ENCODE assay signal across 29 cellular contexts in the genomic region with DNA sequence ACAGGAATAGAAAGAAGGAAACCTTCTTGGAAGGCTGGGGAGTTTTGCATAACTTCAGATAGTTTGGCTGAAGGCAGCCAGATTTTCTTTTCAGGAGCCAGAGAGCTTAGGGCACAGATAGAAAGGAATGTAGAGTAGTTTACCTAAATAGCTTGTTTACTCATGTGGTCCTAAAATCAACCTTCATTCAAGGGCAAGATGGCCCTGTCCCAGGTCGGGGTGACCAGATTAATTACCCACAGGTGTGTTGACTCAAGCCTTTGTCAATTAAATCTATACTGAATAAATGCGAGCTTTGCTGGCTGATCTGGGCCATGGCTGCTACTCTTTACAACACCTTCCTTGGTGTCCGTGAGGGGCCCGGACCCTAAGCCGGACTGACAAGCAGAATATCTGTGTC.
"Had no signal": no experiment of that assay in that cellular context is flagged by ENCODE, and none has a peak within 500 bp of the region (broad histone marks: within the 10 kb centered on the region; RNA-seq: fewer than 3 reads in every experiment).

No MANE protein-coding gene starts in this region.

- H3K4me1 Mint-ChIP-seq: natural killer cell; nephron; neural progenitor cell; stimulated activated memory B cell treated with anti-CD40 and anti-IgM and Interleukin-4, amounts not matched to agents 10 μg/mL and 1 μg/mL and 100 μg/mL, for 72 hours; stimulated activated naive CD8-positive, alpha-beta T cell treated with anti-CD3 and anti-CD28 coated beads, Interleukin-15, amount 100 ng/mL, for 72 hours had no signal

- H3K4me3 ChIP-seq: neural progenitor cell, ovary, psoas muscle, right lobe of liver, sigmoid colon, suprapubic skin, testis, tibial artery, transverse colon, upper lobe of right lung, uterus had no signal

- ATAC-seq: natural killer cell; psoas muscle; right cardiac atrium; right lobe of liver; stimulated activated memory B cell treated with anti-CD40 and anti-IgM and Interleukin-4, amounts not matched to agents 10 μg/mL and 1 μg/mL and 100 μg/mL, for 72 hours; stimulated activated naive CD8-positive, alpha-beta T cell treated with anti-CD3 and anti-CD28 coated beads, Interleukin-15, amount 100 ng/mL, for 72 hours; stimulated activated naive CD8-positive, alpha-beta T cell treated with anti-CD3 and anti-CD28 coated beads, Interleukin-15, Interleukin-2, amounts not matched to agents 100 U/mL and 50 U/mL, for 24 hours; upper lobe of right lung had no signal

- H3K27me3 Mint-ChIP-seq: progenitor cell of endocrine pancreas; stimulated activated memory B cell treated with anti-CD40 and anti-IgM and Interleukin-4, amounts not matched to agents 10 μg/mL and 1 μg/mL and 100 μg/mL, for 72 hours; stimulated activated naive CD8-positive, alpha-beta T cell treated with anti-CD3 and anti-CD28 coated beads, Interleukin-15, amount 100 ng/mL, for 72 hours; type B pancreatic cell had no signal

- H3K36me3 ChIP-seq: neural progenitor cell, ovary, right lobe of liver, sigmoid colon, suprapubic skin, tibial artery, transverse colon, upper lobe of right lung, uterus had no signal

- H3K9me3 Mint-ChIP-seq: nephron; neural progenitor cell; stimulated activated memory B cell treated with anti-CD40 and anti-IgM and Interleukin-4, amounts not matched to agents 10 μg/mL and 1 μg/mL and 100 μg/mL, for 72 hours; stimulated activated naive CD8-positive, alpha-beta T cell treated with anti-CD3 and anti-CD28 coated beads, Interleukin-15, amount 100 ng/mL, for 72 hours; type B pancreatic cell had no signal

- H3K36me3 Mint-ChIP-seq: natural killer cell; neural progenitor cell; stimulated activated memory B cell treated with anti-CD40 and anti-IgM and Interleukin-4, amounts not matched to agents 10 μg/mL and 1 μg/mL and 100 μg/mL, for 72 hours; type B pancreatic cell had no signal

- H3K4me3 Mint-ChIP-seq: natural killer cell; nephron; neural progenitor cell; stimulated activated memory B cell treated with anti-CD40 and anti-IgM and Interleukin-4, amounts not matched to agents 10 μg/mL and 1 μg/mL and 100 μg/mL, for 72 hours; stimulated activated naive CD8-positive, alpha-beta T cell treated with anti-CD3 and anti-CD28 coated beads, Interleukin-15, amount 100 ng/mL, for 72 hours; type B pancreatic cell had no signal

- H3K9me3 ChIP-seq: ovary, psoas muscle, right lobe of liver, sigmoid colon, suprapubic skin, testis, tibial artery, transverse colon, upper lobe of right lung, uterus had no signal

- H3K4me2 ChIP-seq: neural progenitor cell had no signal

- H3K79me2 ChIP-seq: parathyroid adenoma had no signal

- H3K27me3 ChIP-seq: neural progenitor cell, ovary, right lobe of liver, sigmoid colon, suprapubic skin, testis, tibial artery, transverse colon, upper lobe of right lung, uterus had no signal

- DNase-seq: natural killer cell; occipital lobe; ovary; psoas muscle; right lobe of liver; sigmoid colon; small intestine; stimulated activated CD4-positive, alpha-beta T cell treated with anti-CD3 and anti-CD28 coated beads, Interleukin-12 subunit alpha, Interleukin-12 subunit beta, amount 100 ng/mL, for 4 hours; stimulated activated CD4-positive, alpha-beta T cell treated with anti-CD3 and anti-CD28 coated beads, Interleukin-1b, Interleukin-23, amount 100 ng/mL, for 48 hours; stimulated activated CD4-positive, alpha-beta T cell treated with anti-CD3 and anti-CD28 coated beads, Interleukin-4, amount 100 ng/mL, for 1 hour; stimulated activated CD4-positive, alpha-beta T cell treated with anti-CD3 and anti-CD28 coated beads, Interleukin-4, amount 100 ng/mL, for 4 hours; stimulated activated CD8-positive, alpha-beta memory T cell treated with anti-CD3 and anti-CD28 coated beads, Interleukin-4, amount 100 ng/mL, for 48 hours; stimulated activated naive CD4-positive, alpha-beta T cell; stimulated activated naive CD8-positive, alpha-beta T cell treated with anti-CD3 and anti-CD28 coated beads, Interleukin-15, amount 100 ng/mL, for 72 hours; stimulated activated naive CD8-positive, alpha-beta T cell treated with anti-CD3 and anti-CD28 coated beads, Interleukin-15, Interleukin-2, amounts not matched to agents 100 U/mL and 50 U/mL, for 24 hours; substantia nigra; testis; transverse colon; upper lobe of right lung; uterus had no signal

- H2AFZ ChIP-seq: neural progenitor cell, parathyroid adenoma had no signal

- H3K27ac Mint-ChIP-seq: natural killer cell; nephron; neural progenitor cell; progenitor cell of endocrine pancreas; stimulated activated memory B cell treated with anti-CD40 and anti-IgM and Interleukin-4, amounts not matched to agents 10 μg/mL and 1 μg/mL and 100 μg/mL, for 72 hours; stimulated activated naive CD8-positive, alpha-beta T cell treated with anti-CD3 and anti-CD28 coated beads, Interleukin-15, amount 100 ng/mL, for 72 hours; type B pancreatic cell had no signal

- H3K4me1 ChIP-seq: neural progenitor cell, parathyroid adenoma, psoas muscle, right lobe of liver, sigmoid colon, suprapubic skin, testis, tibial artery, transverse colon, upper lobe of right lung, uterus had no signal

- H3K27ac ChIP-seq: neural progenitor cell, ovary, parathyroid adenoma, psoas muscle, right lobe of liver, sigmoid colon, suprapubic skin, testis, tibial artery, transverse colon, upper lobe of right lung, uterus had no signal
